In genomic region chr17:42467889-42468288, GRCh38 we compare ENCODE assay signal across 20 cellular contexts. TPM values are rescaled to one million over a fixed set of nuclear protein-coding genes. Genes with fewer than 3 reads are reported as not detected.
DNase-seq lines count a peak whose midpoint lies in the region; ATAC-seq, FAIRE-seq and TF ChIP-seq lines count a peak whose summit lies in the region.
"Had no signal": no experiment of that assay in that cellular context is flagged by ENCODE, and none has a peak within 500 bp of the region (broad histone marks: within the 10 kb centered on the region; RNA-seq: fewer than 3 reads in every experiment).

No MANE protein-coding gene starts in this region.

- peaks cover 29% of the 10 kb centered on the region for H3K4me1 Mint-ChIP-seq in Caco-2 (ENCODE audit: low read depth, unreplicated experiment)
- peaks cover 13% of the 10 kb centered on the region for H3K4me1 Mint-ChIP-seq in type B pancreatic cell (ENCODE audit: unreplicated experiment)
- H3K4me1 Mint-ChIP-seq: CD4-positive, alpha-beta memory T cell; GM23338 had no signal

- CTCF ChIA-PET in Caco-2 (lab: Charles Lee) (interaction anchor here (0.6 to 1.0 kb wide), 2 partner anchors 26 to 39 kb away, joined by 3 read pairs; no protein-coding TSS in a partner anchor), HepG2 (lab: Yijun Ruan, JAX; ENCODE audit: low intra/inter-chr PET ratio, low total read pairs) (no interaction called here)

- DNase-seq in Caco-2 (peak; percentile 61 to 75), HepG2 (ENCODE audit: low spot score) (peak; percentile 45), pancreas (peak in 3 of 6 donors; percentile 23 to 45 (median 33)), type B pancreatic cell (ENCODE audit: extremely low spot score, unreplicated experiment) (no peak), Right ventricle myocardium superior (no peak), stomach (no peak)
- DNase-seq in activated CD4-positive, CD25-positive, alpha-beta regulatory T cell (lab: John Stamatoyannopoulos, UW): no peak
- DNase-seq: AML-193; Calu3; CD4-positive, alpha-beta memory T cell; DMS79 treated with DMSO at 0.1 percent for 48 hours; GF-D8; HCEC 1CT had no signal

- H3K4me3 Mint-ChIP-seq in Caco-2 (ENCODE audit: unreplicated experiment) (peak overlapping the region; percentile 36), type B pancreatic cell (no peak overlapping the region)
- H3K4me3 Mint-ChIP-seq: CD14-positive monocyte; CD4-positive, alpha-beta memory T cell; GM23338 had no signal

- H3K4me3 ChIP-seq in Caco-2 (ENCODE audit: low read depth, low read length): no peak overlapping the region
- no peak overlapping the region for H3K4me3 ChIP-seq in HepG2 (replicated peaks in 1 of 3; ENCODE audit: insufficient read depth in 1 of 3, low read depth in 2 of 3, low read length in 3 of 3)
- no peak overlapping the region for H3K4me3 ChIP-seq in pancreas
- no peak overlapping the region for H3K4me3 ChIP-seq in stomach
- H3K4me3 ChIP-seq: A549, BLaER1, GM23338 had no signal

- in situ Hi-C loops in HepG2 (cut with HindIII; ENCODE audit: extremely low pct_ligation_motif_present, low pct_unique_long_range_greater_than_20kb): no loop called here

- H3K27ac ChIP-seq in HepG2 (ENCODE audit: extremely low read length, insufficient read depth, low read length): no peak overlapping the region
- peak overlapping the region in 2 of 4 donors; percentile 15 to 22 for H3K27ac ChIP-seq in pancreas
- no peak overlapping the region for H3K27ac ChIP-seq in stomach
- H3K27ac ChIP-seq: 22Rv1, A549, BLaER1, HL-60 had no signal

- TF ChIP-seq POLR2A in HepG2 (IDR thresholded peaks at IDR 0.05; ENCODE audit: insufficient read depth in 1 of 2, low read depth in 2 of 2, low read length in 2 of 2) (no peak), stomach (IDR thresholded peaks at IDR 0.05) (no peak)

- ATAC-seq in HepG2 (no peak), pancreas (peak; percentile 61 to 95 (median 82)), Right ventricle myocardium superior (ENCODE audit: poor library complexity) (no peak)
- ATAC-seq: A549, GM23338 had no signal

- POLR2A ChIA-PET in Caco-2 (lab: Charles Lee) (interaction anchor here (1.3 to 2.1 kb wide), 2 partner anchors 45 to 79 kb away, joined by 3 to 11 read pairs; partner anchors contain the start of gene CAVIN1), HepG2 (lab: Yijun Ruan, JAX) (interaction anchor here (1.4 to 2.2 kb wide), 2 partner anchors 9 to 79 kb away, joined by 3 to 7 read pairs; partner anchors contain the start of genes ATP6V0A1 and STAT3)

- H3K9me3 Mint-ChIP-seq in Caco-2 (ENCODE audit: unreplicated experiment) (no peaks in the 10 kb centered on the region), type B pancreatic cell (no peaks in the 10 kb centered on the region)
- H3K9me3 Mint-ChIP-seq: CD4-positive, alpha-beta memory T cell; GM23338 had no signal

- no peak for TF ChIP-seq RAD21 in HepG2 (CRISPR knock-in tag; IDR thresholded peaks at IDR 0.05)

- H3K9me3 ChIP-seq in Caco-2: no peaks in the 10 kb centered on the region
- H3K9me3 ChIP-seq in HepG2 (ENCODE audit: low read length): no peaks in the 10 kb centered on the region
- no peaks in the 10 kb centered on the region for H3K9me3 ChIP-seq in pancreas
- no peaks in the 10 kb centered on the region for H3K9me3 ChIP-seq in stomach
- H3K9me3 ChIP-seq: A549, BLaER1 had no signal

- H3K36me3 Mint-ChIP-seq in Caco-2 (ENCODE audit: insufficient read depth, unreplicated experiment) (peaks cover 82% of the 10 kb centered on the region), type B pancreatic cell (peaks cover 25% of the 10 kb centered on the region)

- no peaks in the 10 kb centered on the region for H4K20me1 ChIP-seq in HepG2 (ENCODE audit: insufficient read depth, low read length)
- H4K20me1 ChIP-seq: BLaER1 had no signal

- no peak overlapping the region for H2AFZ ChIP-seq in HepG2 (ENCODE audit: low read length)
- H2AFZ ChIP-seq: GM23338 had no signal

- intact Hi-C loops in Caco-2 (cut with micrococcal nuclease; ENCODE audit: unreplicated experiment): loop anchor here (1.0 to 10.0 kb wide), 3 partner anchors 10 to 47 kb away; partner anchors contain the start of gene ATP6V0A1
- intact Hi-C loops in HepG2 (cut with micrococcal nuclease; ENCODE audit: unreplicated experiment): no loop called here
- intact Hi-C loops in pancreas (cut with DNase I): no loop called here
- intact Hi-C loops in Right ventricle myocardium superior (cut with DNase I): no loop called here
- intact Hi-C loops in stomach (cut with DNase I; ENCODE audit: low total_unique reads): no loop called here

- H3K36me3 ChIP-seq in Caco-2 (ENCODE audit: control insufficient read depth, insufficient read depth, low read length) (0 out of 2 replicates have a peak, but pooled peaks cover 1% of the 10 kb centered on the region), HepG2 (replicated peaks in 1 of 2; ENCODE audit: control insufficient read depth in 1 of 2, insufficient read depth in 2 of 2, low read length in 2 of 2) (peaks cover 18 to 59% of the 10 kb centered on the region in 2 experiments), pancreas (peaks cover 0 to 7% (median 4%) of the 10 kb centered on the region in 3 donors), stomach (peaks cover 34 to 98% (median 95%) of the 10 kb centered on the region in 4 donors)
- H3K36me3 ChIP-seq: BLaER1 had no signal

- no peak for TF ChIP-seq CTCF in Caco-2 (IDR thresholded peaks at IDR 0.05; ENCODE audit: insufficient read depth in 1 of 2, low read depth in 1 of 2, low read length in 1 of 2, severe bottlenecking in 1 of 2, unreplicated experiment in 1 of 2)
- no peak for TF ChIP-seq CTCF in HepG2 (CRISPR knock-in tag; IDR thresholded peaks at IDR 0.05)
- no peak for TF ChIP-seq CTCF in pancreas (IDR thresholded peaks at IDR 0.05)
- TF ChIP-seq CTCF in type B pancreatic cell (conservative IDR thresholded peaks at IDR 0.05): no peak
- TF ChIP-seq CTCF in stomach (IDR thresholded peaks at IDR 0.05): no peak

- no peak overlapping the region for H3K4me2 ChIP-seq in HepG2 (ENCODE audit: low read depth, low read length)
- H3K4me2 ChIP-seq: A549, BLaER1, GM23338 had no signal

- H3K27ac Mint-ChIP-seq in Caco-2 (ENCODE audit: unreplicated experiment) (peak overlapping the region; percentile 43), type B pancreatic cell (peak overlapping the region; percentile 66)
- H3K27ac Mint-ChIP-seq: CD4-positive, alpha-beta memory T cell; GM23338 had no signal

- TF ChIP-seq EP300 in HepG2 (IDR thresholded peaks at IDR 0.05; ENCODE audit: low read depth in 2 of 2, low read length in 2 of 2): no peak
- TF ChIP-seq EP300 in HepG2 (CRISPR knock-in tag; IDR thresholded peaks at IDR 0.05; ENCODE audit: borderline replicate concordance): no peak
- TF ChIP-seq EP300 in stomach (IDR thresholded peaks at IDR 0.05): no peak

- H3K27me3 ChIP-seq in Caco-2 (replicated peaks; ENCODE audit: control insufficient read depth, insufficient read depth, low read length) (no peaks in the 10 kb centered on the region), HepG2 (ENCODE audit: control insufficient read depth in 1 of 2, insufficient read depth in 2 of 2, low read length in 2 of 2) (no peaks in the 10 kb centered on the region), pancreas (no peaks in the 10 kb centered on the region), stomach (no peaks in the 10 kb centered on the region)
- H3K27me3 ChIP-seq: BLaER1 had no signal

- peaks cover 7% of the 10 kb centered on the region for H3K79me2 ChIP-seq in HepG2 (ENCODE audit: insufficient read depth, low read length)

- H3K4me1 ChIP-seq in Caco-2: peaks cover 46% of the 10 kb centered on the region
- H3K4me1 ChIP-seq in HepG2 (ENCODE audit: insufficient read depth, low read length): peaks cover 62% of the 10 kb centered on the region
- peaks cover 0 to 11% (median 8%) of the 10 kb centered on the region in 3 donors for H3K4me1 ChIP-seq in pancreas
- H3K4me1 ChIP-seq in stomach: peaks cover 0 to 50% (median 20%) of the 10 kb centered on the region in 4 donors
- H3K4me1 ChIP-seq: BLaER1 had no signal

- H3K27me3 Mint-ChIP-seq in Caco-2 (ENCODE audit: insufficient read depth, unreplicated experiment) (no peaks in the 10 kb centered on the region), type B pancreatic cell (no peaks in the 10 kb centered on the region)
- H3K27me3 Mint-ChIP-seq: CD4-positive, alpha-beta memory T cell had no signal

- no peak overlapping the region for H3K9ac ChIP-seq in HepG2 (ENCODE audit: insufficient read depth, low read depth, low read length)
- H3K9ac ChIP-seq: BLaER1 had no signal

- WGBS in HepG2 (ENCODE audit: low lambda C conversion rate): 16% methylated on average over 5 of the region's 5 CpGs
- WGBS in pancreas, 2 donors: 11 to 13% methylated on average over 5 of the region's 5 CpGs
- WGBS in stomach, 5 donors: 23 to 47% (median 28%) methylated on average over 5 of the region's 5 CpGs

- no TSS peak for BruUV-seq in Caco-2 (replicated peaks; lab: Mats Ljungman, UMichigan)
- no TSS peak for BruUV-seq in HepG2 (replicated peaks; lab: Mats Ljungman, UMichigan)

- no peak for FAIRE-seq in HepG2 (lab: Jason Lieb, UNC)
- no peak for FAIRE-seq in pancreas (lab: Jason Lieb, UNC)
- FAIRE-seq: H54 had no signal

RNA-seq across cellular contexts. Expression of gene ATP6V0A1, which starts 9.2 kb away (rescaled TPM):
- total RNA-seq in Caco-2 (2022): 82.8 and 103 TPM in 2 replicates
- 15.9 and 27.9 TPM in 2 replicates for total RNA-seq in HepG2 (2016; rRNA removed; fragmentation: Illumina TruSeq; extraction: Trizol)
- total RNA-seq in HepG2 (2016; cell fraction: cytosol; rRNA removed; fragmentation: Illumina TruSeq; extraction: Trizol; ENCODE audit: low read depth): 18.7 and 19.7 TPM in 2 replicates
- total RNA-seq in HepG2 (2016; cell fraction: insoluble cytoplasmic fraction; rRNA removed; fragmentation: Illumina TruSeq; extraction: Trizol): 11.1 and 28.3 TPM in 2 replicates
- total RNA-seq in HepG2 (2016; cell fraction: membrane; rRNA removed; fragmentation: Illumina TruSeq; extraction: Trizol): 8.0 and 9.2 TPM in 2 replicates
- total RNA-seq in HepG2 (2016; cell fraction: nucleus; rRNA removed; fragmentation: Illumina TruSeq; extraction: Trizol): 55.4 and 63.9 TPM in 2 replicates
- polyA plus RNA-seq in HepG2 (2011; rRNA removed): 54.1 and 59.7 TPM in 2 replicates
- 29.1 and 30.2 TPM in 2 replicates for polyA plus RNA-seq in HepG2 (2011; cell fraction: cytosol; rRNA removed)
- polyA plus RNA-seq in HepG2 (2011; cell fraction: nucleus; rRNA removed): 196 and 208 TPM in 2 replicates
- 32.3 and 37.4 TPM in 2 replicates for polyA plus RNA-seq in HepG2 (2012)
- 1.8 and 3.2 TPM in 2 replicates for polyA plus RNA-seq in HepG2 (2016; cell fraction: cytosol; fragmentation: Illumina TruSeq; extraction: Trizol; ENCODE audit: low read depth)
- 9.4 and 10.0 TPM in 2 replicates for polyA plus RNA-seq in HepG2 (2016; cell fraction: insoluble cytoplasmic fraction; fragmentation: Illumina TruSeq; extraction: Trizol; ENCODE audit: low read depth)
- 6.0 and 6.9 TPM in 2 replicates for polyA plus RNA-seq in HepG2 (2016; cell fraction: membrane; fragmentation: Illumina TruSeq; extraction: Trizol; ENCODE audit: low read depth)
- 74.0 and 74.7 TPM in 2 replicates for polyA plus RNA-seq in HepG2 (2016; cell fraction: nucleus; fragmentation: Illumina TruSeq; extraction: Trizol; ENCODE audit: insufficient read depth, low read depth)
- 143 and 163 TPM in 2 replicates for polyA minus RNA-seq in HepG2 (2011; rRNA and poly(A)+ RNA removed; ENCODE audit: low replicate concordance)
- 30.3 and 36.7 TPM in 2 replicates for polyA minus RNA-seq in HepG2 (2011; cell fraction: cytosol; rRNA and poly(A)+ RNA removed)
- polyA minus RNA-seq in HepG2 (2011; cell fraction: nucleus; rRNA and poly(A)+ RNA removed): 158 and 184 TPM in 2 replicates
- total RNA-seq in pancreas: 10 to 100 TPM; 22.8 to 51.3 (median 28.6) TPM
- 10 to 100 TPM; 37.2 to 55.9 TPM for polyA plus RNA-seq in pancreas
- total RNA-seq in type B pancreatic cell (ENCODE audit: low replicate concordance): 65.5 and 69.4 TPM in 2 replicates
- 29.9 TPM for total RNA-seq in Right ventricle myocardium superior
- total RNA-seq in stomach: 100 to 1,000 TPM in 3 of 5 donors, 10 to 100 TPM in 2; 61.7 to 435 (median 123) TPM
- 10 to 100 TPM; 13.1 to 24.5 (median 13.2) TPM for polyA plus RNA-seq in stomach

RNA-seq across cellular contexts. Expression of gene CAVIN1, which starts 44.8 kb away (rescaled TPM):
- total RNA-seq in Caco-2 (2022) (143 and 173 TPM in 2 replicates), HepG2 (2016; rRNA removed; fragmentation: Illumina TruSeq; extraction: Trizol) (25.5 and 26.0 TPM in 2 replicates), pancreas (10 to 100 TPM; 11.5 to 42.6 (median 19.6) TPM), type B pancreatic cell (ENCODE audit: low replicate concordance) (21.9 and 49.0 TPM in 2 replicates), Right ventricle myocardium superior (200 TPM), stomach (100 to 1,000 TPM in 3 of 5 donors, 10 to 100 TPM in 2; 75.2 to 244 (median 162) TPM)
- 1.4 and 2.0 TPM in 2 replicates for total RNA-seq in HepG2 (2016; cell fraction: cytosol; rRNA removed; fragmentation: Illumina TruSeq; extraction: Trizol; ENCODE audit: low read depth)
- 22.2 and 26.3 TPM in 2 replicates for total RNA-seq in HepG2 (2016; cell fraction: insoluble cytoplasmic fraction; rRNA removed; fragmentation: Illumina TruSeq; extraction: Trizol)
- 6.2 and 7.4 TPM in 2 replicates for total RNA-seq in HepG2 (2016; cell fraction: membrane; rRNA removed; fragmentation: Illumina TruSeq; extraction: Trizol)
- total RNA-seq in HepG2 (2016; cell fraction: nucleus; rRNA removed; fragmentation: Illumina TruSeq; extraction: Trizol): 9.9 and 11.0 TPM in 2 replicates
- polyA plus RNA-seq in HepG2 (2011; rRNA removed) (12.7 and 15.9 TPM in 2 replicates), pancreas (10 to 100 TPM; 25.2 to 32.9 TPM), stomach (100 to 1,000 TPM in 1 of 3 donors, 10 to 100 TPM in 2; 61.2 to 104 (median 94.2) TPM)
- 11.6 and 16.2 TPM in 2 replicates for polyA plus RNA-seq in HepG2 (2011; cell fraction: cytosol; rRNA removed)
- 5.7 and 6.0 TPM in 2 replicates for polyA plus RNA-seq in HepG2 (2011; cell fraction: nucleus; rRNA removed)
- polyA plus RNA-seq in HepG2 (2012): 5.5 and 6.9 TPM in 2 replicates
- 1.3 and 1.5 TPM in 2 replicates for polyA plus RNA-seq in HepG2 (2016; cell fraction: cytosol; fragmentation: Illumina TruSeq; extraction: Trizol; ENCODE audit: low read depth)
- 27.2 and 28.7 TPM in 2 replicates for polyA plus RNA-seq in HepG2 (2016; cell fraction: insoluble cytoplasmic fraction; fragmentation: Illumina TruSeq; extraction: Trizol; ENCODE audit: low read depth)
- 3.5 and 4.2 TPM in 2 replicates for polyA plus RNA-seq in HepG2 (2016; cell fraction: membrane; fragmentation: Illumina TruSeq; extraction: Trizol; ENCODE audit: low read depth)
- 15.8 and 16.2 TPM in 2 replicates for polyA plus RNA-seq in HepG2 (2016; cell fraction: nucleus; fragmentation: Illumina TruSeq; extraction: Trizol; ENCODE audit: insufficient read depth, low read depth)
- polyA minus RNA-seq in HepG2 (2011; rRNA and poly(A)+ RNA removed; ENCODE audit: low replicate concordance): 20.8 and 64.9 TPM in 2 replicates
- 18.1 and 23.5 TPM in 2 replicates for polyA minus RNA-seq in HepG2 (2011; cell fraction: cytosol; rRNA and poly(A)+ RNA removed)
- 4.5 and 4.6 TPM in 2 replicates for polyA minus RNA-seq in HepG2 (2011; cell fraction: nucleus; rRNA and poly(A)+ RNA removed)
- polyA plus RNA-seq: CD14-positive monocyte had no signal

Comparison
In these comparisons a context has a peak if more than half of its experiments do, and no peak if none do; other contexts are left out.
1. DNase-seq: peak in Caco-2 (2 of 2) and HepG2 (single experiment); none in type B pancreatic cell (single experiment), Right ventricle myocardium superior (single experiment), activated CD4-positive, CD25-positive, alpha-beta regulatory T cell (0 of 4) and stomach (single experiment).
2. ATAC-seq: peak in pancreas (4 of 4); none in HepG2 (single experiment) and Right ventricle myocardium superior (single experiment).